Comparison of ENCODE assay signal across 8 cellular contexts in genomic region chr17:16683287-16684200, GRCh38. TPM values are rescaled to one million over a fixed set of nuclear protein-coding genes. Genes with fewer than 3 reads are reported as not detected.
A peak's percentile ranks its signal among the peaks of the same experiment; 100 is the strongest.
DNase-seq lines count a peak whose midpoint lies in the region; TF ChIP-seq lines count a peak whose summit lies in the region.
"Not testable (repeated sequence)": the region's sequence is repeated elsewhere in the genome, so short reads cannot be mapped to it uniquely, and the experiment has no call there.

No MANE protein-coding gene starts in this region.

- not testable (repeated sequence) for H3K36me3 Mint-ChIP-seq in activated T-cell treated with anti-CD3 and anti-CD28 coated beads, Interleukin-2, amount 50 U/mL, for 24 hours (ENCODE audit: low read depth); chondrocyte (ENCODE audit: low read depth); mesothelial cell of epicardium; progenitor cell of endocrine pancreas (ENCODE audit: insufficient read depth); type B pancreatic cell

- not testable (repeated sequence) for H3K4me1 Mint-ChIP-seq in activated T-cell treated with anti-CD3 and anti-CD28 coated beads, Interleukin-2, amount 50 U/mL, for 24 hours (ENCODE audit: low read depth); chondrocyte (ENCODE audit: low read depth); mesothelial cell of epicardium; progenitor cell of endocrine pancreas (ENCODE audit: low read depth); type B pancreatic cell (ENCODE audit: unreplicated experiment)

- not testable (repeated sequence) for H3K4me1 ChIP-seq in left ventricle myocardium inferior

- H3K9me3 Mint-ChIP-seq in activated T-cell treated with anti-CD3 and anti-CD28 coated beads, Interleukin-2, amount 50 U/mL, for 24 hours; chondrocyte (ENCODE audit: low read depth); mesothelial cell of epicardium; progenitor cell of endocrine pancreas (ENCODE audit: low read depth); type B pancreatic cell: not testable (repeated sequence)

- H3K4me3 ChIP-seq in H7 (ENCODE audit: insufficient read depth, low read depth, low read length) = not testable (repeated sequence)
- peak overlapping the region; percentile 43 for H3K4me3 ChIP-seq in left ventricle myocardium inferior

- not testable (repeated sequence) for H3K9me3 ChIP-seq in left ventricle myocardium inferior (replicated peaks)

- H3K27ac Mint-ChIP-seq in activated T-cell treated with anti-CD3 and anti-CD28 coated beads, Interleukin-2, amount 50 U/mL, for 24 hours; chondrocyte (ENCODE audit: unreplicated experiment); mesothelial cell of epicardium; type B pancreatic cell: not testable (repeated sequence)
- peak overlapping the region; percentile 15 for H3K27ac Mint-ChIP-seq in progenitor cell of endocrine pancreas

- not testable (repeated sequence) for TF ChIP-seq CTCF in chondrocyte (IDR thresholded peaks at IDR 0.05); left ventricle myocardium inferior (IDR thresholded peaks at IDR 0.05; ENCODE audit: borderline replicate concordance); mesothelial cell of epicardium (IDR thresholded peaks at IDR 0.05; ENCODE audit: unreplicated experiment); progenitor cell of endocrine pancreas (IDR thresholded peaks at IDR 0.05; ENCODE audit: unreplicated experiment); type B pancreatic cell (conservative IDR thresholded peaks at IDR 0.05)

- not testable (repeated sequence) for H3K27me3 ChIP-seq in H7 (ENCODE audit: control insufficient read depth, insufficient read depth, low read length)
- peaks cover 59% of the 10 kb centered on the region for H3K27me3 ChIP-seq in left ventricle myocardium inferior (ENCODE audit: low read depth)

- H3K27me3 Mint-ChIP-seq in activated T-cell treated with anti-CD3 and anti-CD28 coated beads, Interleukin-2, amount 50 U/mL, for 24 hours = peaks cover 29% of the 10 kb centered on the region
- H3K27me3 Mint-ChIP-seq in chondrocyte (ENCODE audit: low read depth) = peaks cover 16% of the 10 kb centered on the region
- peaks cover 20% of the 10 kb centered on the region for H3K27me3 Mint-ChIP-seq in mesothelial cell of epicardium (ENCODE audit: low read depth)
- peaks cover 18% of the 10 kb centered on the region for H3K27me3 Mint-ChIP-seq in progenitor cell of endocrine pancreas
- peaks cover 23% of the 10 kb centered on the region for H3K27me3 Mint-ChIP-seq in type B pancreatic cell

- peak; percentile 31 for DNase-seq in H7
- peak; percentile 25 for DNase-seq in NCI-H2227 (lab: John Stamatoyannopoulos, UW; ENCODE audit: unreplicated experiment)
- DNase-seq in activated T-cell treated with anti-CD3 and anti-CD28 coated beads, Interleukin-2, amount 50 U/mL, for 24 hours; chondrocyte (ENCODE audit: low spot score); left ventricle myocardium inferior; mesothelial cell of epicardium (ENCODE audit: low spot score in 2 of 2, unreplicated experiment in 2 of 2); progenitor cell of endocrine pancreas (ENCODE audit: low spot score, unreplicated experiment); type B pancreatic cell (ENCODE audit: extremely low spot score, unreplicated experiment): not testable (repeated sequence)

- intact Hi-C loops in left ventricle myocardium inferior (cut with micrococcal nuclease) = not testable (repeated sequence)

- H3K36me3 ChIP-seq in H7 (replicated peaks; ENCODE audit: control insufficient read depth, insufficient read depth, low read length); left ventricle myocardium inferior: not testable (repeated sequence)

- H3K27ac ChIP-seq in left ventricle myocardium inferior (replicated peaks) = not testable (repeated sequence)

- H3K4me3 Mint-ChIP-seq in activated T-cell treated with anti-CD3 and anti-CD28 coated beads, Interleukin-2, amount 50 U/mL, for 24 hours = peak overlapping the region; percentile 4
- H3K4me3 Mint-ChIP-seq in chondrocyte (ENCODE audit: unreplicated experiment) (peak overlapping the region; percentile 12), mesothelial cell of epicardium (peak overlapping the region; percentile 55), progenitor cell of endocrine pancreas (ENCODE audit: low read depth) (peak overlapping the region; percentile 46), type B pancreatic cell (peak overlapping the region; percentile 45)

RNA-seq across cellular contexts. Expression of gene CCDC144A, which starts 6.5 kb away (rescaled TPM):
- 0.03 and 0.55 TPM in 2 replicates for total RNA-seq in H7 (2014; rRNA removed; shearing (Covaris generic))
- total RNA-seq in chondrocyte (0.56 to 1.1 TPM (median 0.82 TPM) in 3 replicates), left ventricle myocardium inferior (2.8 TPM), mesothelial cell of epicardium (0.49 to 0.75 TPM (median 0.55 TPM) in 3 replicates), progenitor cell of endocrine pancreas (0.89 and 1.2 TPM in 2 replicates), type B pancreatic cell (ENCODE audit: low replicate concordance) (0.50 and 0.60 TPM in 2 replicates)

RNA-seq across cellular contexts. Expression of gene ZNF624, which starts 29.9 kb away (rescaled TPM):
- total RNA-seq in H7 (2014; rRNA removed; shearing (Covaris generic)) = 1.9 and 2.3 TPM in 2 replicates
- 7.3 to 9.4 TPM (median 8.0 TPM) in 3 replicates for total RNA-seq in chondrocyte
- total RNA-seq in left ventricle myocardium inferior = 1.2 TPM
- 11.3 to 11.7 TPM (median 11.7 TPM) in 3 replicates for total RNA-seq in mesothelial cell of epicardium
- 9.0 and 11.2 TPM in 2 replicates for total RNA-seq in progenitor cell of endocrine pancreas
- 7.0 and 9.1 TPM in 2 replicates for total RNA-seq in type B pancreatic cell (ENCODE audit: low replicate concordance)

Comparison
In these comparisons a context has a peak if more than half of its experiments do, and no peak if none do; other contexts are left out.
1. H3K4me3 Mint-ChIP-seq: peak in every context shown above with its lines; median percentile 55 in mesothelial cell of epicardium; 46 in progenitor cell of endocrine pancreas; 45 in type B pancreatic cell; 12 in chondrocyte; 4 in activated T-cell treated with anti-CD3 and anti-CD28 coated beads, Interleukin-2, amount 50 U/mL, for 24 hours.